17 cellular contexts compared by ENCODE assay signal in genomic region chr5:345404-346195, GRCh38. TPM values are rescaled to one million over a fixed set of nuclear protein-coding genes. Genes with fewer than 3 reads are reported as not detected.
DNase-seq lines count a peak whose midpoint lies in the region; ATAC-seq and TF ChIP-seq lines count a peak whose summit lies in the region.
"Had no signal": no experiment of that assay in that cellular context is flagged by ENCODE, and none has a peak within 500 bp of the region (broad histone marks: within the 10 kb centered on the region; RNA-seq: fewer than 3 reads in every experiment).

No MANE protein-coding gene starts in this region.

- POLR2A ChIA-PET in GM10248 (lab: Yijun Ruan, JAX) = no interaction called here
- POLR2A ChIA-PET in activated CD8-positive, alpha-beta T cell treated with anti-CD3 and anti-CD28 coated beads, Interleukin-2, amount 10 ng/mL, durations not matched to agents 7 days and 5 days (lab: Charles Lee) = interaction anchor here (0.8 to 1.4 kb wide), 4 partner anchors 9 to 92 kb away, joined by 3 read pairs; partner anchors contain the start of gene AHRR

- peak overlapping the region; percentile 82 for H3K27ac Mint-ChIP-seq in activated CD8-positive, alpha-beta T cell treated with anti-CD3 and anti-CD28 coated beads, Interleukin-2, amount 10 ng/mL, durations not matched to agents 7 days and 5 days
- H3K27ac Mint-ChIP-seq: CD8-positive, alpha-beta memory T cell had no signal

- peak; percentile 4 for ATAC-seq in activated CD8-positive, alpha-beta T cell treated with anti-CD3 and anti-CD28 coated beads, Interleukin-2, amount 10 ng/mL, durations not matched to agents 7 days and 5 days
- ATAC-seq in HG02884 (IDR thresholded peaks at IDR 0.05; ENCODE audit: unreplicated experiment) = no peak
- ATAC-seq: body of pancreas; naive thymus-derived CD4-positive, alpha-beta T cell; Right ventricle myocardium inferior had no signal

- no peak for TF ChIP-seq POLR2A in sigmoid colon (IDR thresholded peaks at IDR 0.05)

- no peak for TF ChIP-seq EP300 in sigmoid colon (IDR thresholded peaks at IDR 0.05)

- H3K4me3 ChIP-seq in AG10803 (ENCODE audit: low read length) = no peak overlapping the region
- no peak overlapping the region for H3K4me3 ChIP-seq in sigmoid colon
- H3K4me3 ChIP-seq: body of pancreas, skin epidermis had no signal

- whole genome bisulfite sequencing in sigmoid colon, 2 donors = 74 to 81% methylated on average over 22 of the region's 22 CpGs

- peaks cover 62% of the 10 kb centered on the region for H3K4me1 Mint-ChIP-seq in activated CD8-positive, alpha-beta T cell treated with anti-CD3 and anti-CD28 coated beads, Interleukin-2, amount 10 ng/mL, durations not matched to agents 7 days and 5 days (ENCODE audit: low read depth)

- H3K4me1 ChIP-seq in sigmoid colon = peaks cover 0 to 9% (median 7%) of the 10 kb centered on the region in 4 donors

- H3K9me3 ChIP-seq in sigmoid colon = peaks cover 0 to 2% (median 0%) of the 10 kb centered on the region in 4 donors
- H3K9me3 ChIP-seq: body of pancreas had no signal

- no peaks in the 10 kb centered on the region for H3K27me3 Mint-ChIP-seq in activated CD8-positive, alpha-beta T cell treated with anti-CD3 and anti-CD28 coated beads, Interleukin-2, amount 10 ng/mL, durations not matched to agents 7 days and 5 days (ENCODE audit: low read depth)

- intact Hi-C loops in sigmoid colon (cut with DNase I) = no loop called here

- DNase-seq in AG10803 (ENCODE audit: low read depth) (peak; percentile 44), GM10248 (ENCODE audit: extremely low spot score) (peak; percentile 28), iPS-NIHi7 (ENCODE audit: extremely low spot score) (peak; percentile 55), hepatic stellate cell (ENCODE audit: low spot score) (no peak), sigmoid colon (no peak), NCI-H526 (lab: John Stamatoyannopoulos, UW) (no peak)
- DNase-seq in activated CD8-positive, alpha-beta T cell treated with anti-CD3 and anti-CD28 coated beads, Interleukin-2, amount 10 ng/mL, durations not matched to agents 7 days and 5 days = no peak
- DNase-seq: body of pancreas; CD8-positive, alpha-beta memory T cell; effector CD4-positive, alpha-beta T cell; naive thymus-derived CD4-positive, alpha-beta T cell; NCI-H1436; NCI-H510A treated with DMSO at 0.1 percent for 48 hours; substantia nigra had no signal

- H3K27me3 ChIP-seq in sigmoid colon = peaks cover 0 to 28% (median 0%) of the 10 kb centered on the region in 3 donors
- H3K27me3 ChIP-seq: body of pancreas had no signal

- TF ChIP-seq CTCF in AG10803 (conservative IDR thresholded peaks at IDR 0.05; ENCODE audit: low read length) (no peak), GM10248 (IDR thresholded peaks at IDR 0.05; ENCODE audit: control extremely low read depth, extremely low read depth, low read depth, missing control alignments) (no peak), sigmoid colon (IDR thresholded peaks at IDR 0.05) (no peak)

- peak overlapping the region; percentile 66 for H3K4me3 Mint-ChIP-seq in activated CD8-positive, alpha-beta T cell treated with anti-CD3 and anti-CD28 coated beads, Interleukin-2, amount 10 ng/mL, durations not matched to agents 7 days and 5 days

- no peaks in the 10 kb centered on the region for H3K36me3 ChIP-seq in sigmoid colon

- H3K27ac ChIP-seq in sigmoid colon = no peak overlapping the region
- H3K27ac ChIP-seq: body of pancreas had no signal

- CTCF ChIA-PET in GM10248 (lab: Yijun Ruan, JAX) = interaction anchor here (0.7 to 1.8 kb wide), 9 partner anchors 9 to 323 kb away, joined by 3 to 7 read pairs (median 3); partner anchors contain the start of gene AHRR
- CTCF ChIA-PET in activated CD8-positive, alpha-beta T cell treated with anti-CD3 and anti-CD28 coated beads, Interleukin-2, amount 10 ng/mL, durations not matched to agents 7 days and 5 days (lab: Charles Lee) = interaction anchor here (0.7 to 1.6 kb wide), 5 partner anchors 9 to 100 kb away, joined by 3 to 5 read pairs (median 4); partner anchors contain the start of gene AHRR

- H3K36me3 Mint-ChIP-seq in activated CD8-positive, alpha-beta T cell treated with anti-CD3 and anti-CD28 coated beads, Interleukin-2, amount 10 ng/mL, durations not matched to agents 7 days and 5 days (ENCODE audit: low read depth) = peaks cover 53% of the 10 kb centered on the region
- H3K36me3 Mint-ChIP-seq: CD8-positive, alpha-beta memory T cell had no signal

- H3K9me3 Mint-ChIP-seq in activated CD8-positive, alpha-beta T cell treated with anti-CD3 and anti-CD28 coated beads, Interleukin-2, amount 10 ng/mL, durations not matched to agents 7 days and 5 days (ENCODE audit: insufficient read depth) = no peaks in the 10 kb centered on the region
- H3K9me3 Mint-ChIP-seq: CD8-positive, alpha-beta memory T cell had no signal

RNA-seq across cellular contexts. Expression of gene AHRR, which starts 24.1 kb away (rescaled TPM):
- total RNA-seq in activated CD8-positive, alpha-beta T cell treated with anti-CD3 and anti-CD28 coated beads, Interleukin-2, amount 10 ng/mL, durations not matched to agents 7 days and 5 days = 10 to 100 TPM; 56.1 to 57.2 TPM
- total RNA-seq in sigmoid colon = 1 to 10 TPM in 1 of 4 donors, under 1 TPM in 2, not detected in 1; under 0.01 to 1.4 (median 0.68) TPM
- polyA plus RNA-seq in sigmoid colon = 1 to 10 TPM in 2 of 3 donors, under 1 TPM in 1; 0.85 to 1.8 (median 1.2) TPM
- polyA plus RNA-seq: CD8-positive, alpha-beta memory T cell had no signal

Comparison
In these comparisons a context has a peak if more than half of its experiments do, and no peak if none do; other contexts are left out.
1. DNase-seq: peak in AG10803 (single experiment), GM10248 (single experiment) and iPS-NIHi7 (single experiment); none in activated CD8-positive, alpha-beta T cell treated with anti-CD3 and anti-CD28 coated beads, Interleukin-2, amount 10 ng/mL, durations not matched to agents 7 days and 5 days (single experiment), hepatic stellate cell (single experiment), sigmoid colon (single experiment) and NCI-H526 (0 of 2).
2. RNA of gene AHRR, which starts 24.1 kb away (total RNA-seq): 56.1 to 57.2 TPM in activated CD8-positive, alpha-beta T cell treated with anti-CD3 and anti-CD28 coated beads, Interleukin-2, amount 10 ng/mL, durations not matched to agents 7 days and 5 days; under 0.01 to 1.4 TPM in sigmoid colon; every median in the first group is over 10 times any median in the second.